ENCODE assay signal across 20 cellular contexts in genomic region chr4:9143421-9144080, GRCh38. TPM values are rescaled to one million over a fixed set of nuclear protein-coding genes. Genes with fewer than 3 reads are reported as not detected.
DNase-seq lines count a peak whose midpoint lies in the region; ATAC-seq, FAIRE-seq and TF ChIP-seq lines count a peak whose summit lies in the region.
"Had no signal": no experiment of that assay in that cellular context is flagged by ENCODE, and none has a peak within 500 bp of the region (broad histone marks: within the 10 kb centered on the region; RNA-seq: fewer than 3 reads in every experiment).

No MANE protein-coding gene starts in this region.

- ATAC-seq in upper lobe of right lung, result no peak
- ATAC-seq: GM23338 had no signal

- no peak overlapping the region for H2BK120ac ChIP-seq in mesenchymal stem cell (ENCODE audit: low read depth, low read length)

- intact Hi-C loops in activated CD4-positive, alpha-beta T cell treated with anti-CD3 and anti-CD28 coated beads, Interleukin-2, amount 10 ng/mL, durations not matched to agents 24 days and 14 days (cut with micrococcal nuclease), result no loop called here
- intact Hi-C loops in kidney (cut with DNase I) (no loop called here), upper lobe of right lung (cut with DNase I) (no loop called here)

- no peaks in the 10 kb centered on the region for H3K36me3 Mint-ChIP-seq in activated CD4-positive, alpha-beta T cell treated with anti-CD3 and anti-CD28 coated beads, Interleukin-2, amount 10 ng/mL, durations not matched to agents 24 days and 14 days (ENCODE audit: low read depth)

- H2AK5ac ChIP-seq in mesenchymal stem cell (ENCODE audit: low read length, severe bottlenecking), result no peak overlapping the region

- no peak overlapping the region for H3K4ac ChIP-seq in mesenchymal stem cell (ENCODE audit: low read depth in 1 of 2, low read length in 2 of 2)

- FAIRE-seq in kidney (lab: Jason Lieb, UNC), result no peak
- FAIRE-seq: G401.6, GM12891, GM18507, H54 had no signal

- no peak for TF ChIP-seq CTCF in kidney (IDR thresholded peaks at IDR 0.05; ENCODE audit: borderline replicate concordance, extremely low read depth, insufficient read depth)
- TF ChIP-seq CTCF in upper lobe of right lung (IDR thresholded peaks at IDR 0.05), result no peak

- no peak overlapping the region for H3K18ac ChIP-seq in mesenchymal stem cell (ENCODE audit: low read depth in 1 of 2, low read length in 2 of 2)

- H3K4me3 ChIP-seq in kidney (ENCODE audit: low read length in 2 of 2) (no peak overlapping the region), mesenchymal stem cell (ENCODE audit: insufficient read depth in 1 of 2, low read depth in 1 of 2, low read length in 2 of 2) (no peak overlapping the region), upper lobe of right lung (no peak overlapping the region)
- H3K4me3 ChIP-seq: BLaER1, GM23338 had no signal

- H3K4me1 Mint-ChIP-seq in activated CD4-positive, alpha-beta T cell treated with anti-CD3 and anti-CD28 coated beads, Interleukin-2, amount 10 ng/mL, durations not matched to agents 24 days and 14 days, result no peaks in the 10 kb centered on the region
- H3K4me1 Mint-ChIP-seq: CD4-positive, alpha-beta memory T cell; GM23338 had no signal

- no peak overlapping the region for H2BK5ac ChIP-seq in mesenchymal stem cell (ENCODE audit: low read depth, low read length, poor library complexity, severe bottlenecking)

- H3K9me3 Mint-ChIP-seq in activated CD4-positive, alpha-beta T cell treated with anti-CD3 and anti-CD28 coated beads, Interleukin-2, amount 10 ng/mL, durations not matched to agents 24 days and 14 days, result no peaks in the 10 kb centered on the region
- H3K9me3 Mint-ChIP-seq: CD4-positive, alpha-beta memory T cell; GM23338 had no signal

- H3K4me3 Mint-ChIP-seq in activated CD4-positive, alpha-beta T cell treated with anti-CD3 and anti-CD28 coated beads, Interleukin-2, amount 10 ng/mL, durations not matched to agents 24 days and 14 days, result no peak overlapping the region
- H3K4me3 Mint-ChIP-seq: CD14-positive monocyte, GM23338 had no signal

- H3K4me1 ChIP-seq in kidney (ENCODE audit: control insufficient read depth in 1 of 2, insufficient read depth in 1 of 2, low read depth in 1 of 2, low read length in 2 of 2) (no peaks in the 10 kb centered on the region), mesenchymal stem cell (ENCODE audit: control insufficient read depth, insufficient read depth, low read depth, low read length) (no peaks in the 10 kb centered on the region), upper lobe of right lung (no peaks in the 10 kb centered on the region)
- H3K4me1 ChIP-seq: BLaER1 had no signal

- H3K23ac ChIP-seq in mesenchymal stem cell (ENCODE audit: low read length in 2 of 2), result no peak overlapping the region

- no peak overlapping the region for H3K14ac ChIP-seq in mesenchymal stem cell (ENCODE audit: low read length in 2 of 2)

- H3K27me3 ChIP-seq in mesenchymal stem cell (ENCODE audit: control insufficient read depth in 1 of 2, insufficient read depth in 1 of 2, low read length in 2 of 2) (no peaks in the 10 kb centered on the region), upper lobe of right lung (no peaks in the 10 kb centered on the region)
- H3K27me3 ChIP-seq: BLaER1 had no signal

- H3K27me3 Mint-ChIP-seq in activated CD4-positive, alpha-beta T cell treated with anti-CD3 and anti-CD28 coated beads, Interleukin-2, amount 10 ng/mL, durations not matched to agents 24 days and 14 days, result no peaks in the 10 kb centered on the region
- H3K27me3 Mint-ChIP-seq: CD4-positive, alpha-beta memory T cell had no signal

- H3K4me2 ChIP-seq in mesenchymal stem cell (ENCODE audit: low read length, poor library complexity, severe bottlenecking), result no peak overlapping the region
- H3K4me2 ChIP-seq: BLaER1, GM23338 had no signal

- peak; percentile 24 for DNase-seq in activated CD4-positive, alpha-beta T cell treated with anti-CD3 and anti-CD28 coated beads, Interleukin-2, amount 10 ng/mL, durations not matched to agents 24 days and 14 days
- no peak for DNase-seq in activated CD4-positive, alpha-beta T cell treated with anti-CD3 and anti-CD28 coated beads for 48 hours
- DNase-seq in kidney, result peak; percentile 67
- DNase-seq in mesenchymal stem cell, result no peak
- peak; percentile 69 for DNase-seq in upper lobe of right lung
- DNase-seq in DMS 273 (lab: John Stamatoyannopoulos, UW; ENCODE audit: unreplicated experiment), result no peak
- DNase-seq in HuH-7.5 (ENCODE audit: low spot score), result no peak
- DNase-seq: 8988T; CD4-positive, alpha-beta memory T cell; HCEC 1CT had no signal

- no peak overlapping the region for H2BK12ac ChIP-seq in mesenchymal stem cell (ENCODE audit: low read length in 2 of 2)

- no peak overlapping the region for H2AFZ ChIP-seq in mesenchymal stem cell (ENCODE audit: low read depth, low read length)
- H2AFZ ChIP-seq: GM23338 had no signal

- no peak overlapping the region for H2BK15ac ChIP-seq in mesenchymal stem cell (ENCODE audit: low read depth, poor library complexity, severe bottlenecking)

- no peak overlapping the region for H4K8ac ChIP-seq in mesenchymal stem cell (ENCODE audit: low read length)

- H3K79me1 ChIP-seq in mesenchymal stem cell (replicated peaks; ENCODE audit: low read length, poor library complexity, severe bottlenecking), result no peaks in the 10 kb centered on the region

- WGBS in mesenchymal stem cell, result 85% methylated on average over 27 of the region's 27 CpGs

- H3K36me3 ChIP-seq in kidney (ENCODE audit: control insufficient read depth in 1 of 2, insufficient read depth in 2 of 2, low read length in 2 of 2) (no peaks in the 10 kb centered on the region), mesenchymal stem cell (ENCODE audit: control insufficient read depth in 1 of 2, insufficient read depth in 2 of 2, low read depth in 1 of 2, low read length in 2 of 2) (no peaks in the 10 kb centered on the region), upper lobe of right lung (no peaks in the 10 kb centered on the region)

- H3K9me3 ChIP-seq in kidney (ENCODE audit: control insufficient read depth in 1 of 2, low read length in 2 of 2), result no peaks in the 10 kb centered on the region
- no peaks in the 10 kb centered on the region for H3K9me3 ChIP-seq in mesenchymal stem cell (ENCODE audit: control insufficient read depth, low read length)
- H3K9me3 ChIP-seq in upper lobe of right lung, result no peaks in the 10 kb centered on the region
- H3K9me3 ChIP-seq: BLaER1 had no signal

- H4K91ac ChIP-seq in mesenchymal stem cell (ENCODE audit: low read length), result peak overlapping the region; percentile 39

- no peak overlapping the region for H3K27ac Mint-ChIP-seq in activated CD4-positive, alpha-beta T cell treated with anti-CD3 and anti-CD28 coated beads, Interleukin-2, amount 10 ng/mL, durations not matched to agents 24 days and 14 days
- H3K27ac Mint-ChIP-seq: CD14-positive monocyte; CD4-positive, alpha-beta memory T cell; GM23338 had no signal

- no peak overlapping the region for H3K9ac ChIP-seq in kidney (ENCODE audit: low read length in 2 of 2)
- no peak overlapping the region for H3K9ac ChIP-seq in mesenchymal stem cell (ENCODE audit: low read length)
- H3K9ac ChIP-seq: BLaER1 had no signal

- H3K27ac ChIP-seq in kidney (ENCODE audit: low read depth in 2 of 2, low read length in 2 of 2) (no peak overlapping the region), mesenchymal stem cell (ENCODE audit: low read length, poor library complexity, severe bottlenecking) (no peak overlapping the region), upper lobe of right lung (no peak overlapping the region)
- H3K27ac ChIP-seq: BLaER1 had no signal

RNA-seq across cellular contexts. Expression of gene FAM90A26, which starts 26.7 kb away (rescaled TPM):
- total RNA-seq in activated CD4-positive, alpha-beta T cell treated with anti-CD3 and anti-CD28 coated beads, Interleukin-2, amount 10 ng/mL, durations not matched to agents 24 days and 14 days, result not detected in 2 replicates
- total RNA-seq in kidney (not detected), upper lobe of right lung (not detected)
- polyA plus RNA-seq in kidney (ENCODE audit: insufficient read depth, low read depth, low replicate concordance), result not detected
- polyA plus RNA-seq in mesenchymal stem cell (2013, experiment 1 of 2), result not detected
- not detected for polyA plus RNA-seq in mesenchymal stem cell (2013, experiment 2 of 2)
- total RNA-seq: A673; CD4-positive, alpha-beta memory T cell; GM23338; HT-29 had no signal
- polyA plus RNA-seq: AG04450; CD14-positive monocyte; CD4-positive, alpha-beta memory T cell had no signal

Comparison
In these comparisons a context has a peak if more than half of its experiments do, and no peak if none do; other contexts are left out.
1. DNase-seq: peak in activated CD4-positive, alpha-beta T cell treated with anti-CD3 and anti-CD28 coated beads, Interleukin-2, amount 10 ng/mL, durations not matched to agents 24 days and 14 days (single experiment), kidney (single experiment) and upper lobe of right lung (single experiment); none in activated CD4-positive, alpha-beta T cell treated with anti-CD3 and anti-CD28 coated beads for 48 hours (single experiment), mesenchymal stem cell (single experiment), DMS 273 (single experiment) and HuH-7.5 (single experiment).